Comparison of ENCODE assay signal across 1 cellular context in the genomic region with DNA sequence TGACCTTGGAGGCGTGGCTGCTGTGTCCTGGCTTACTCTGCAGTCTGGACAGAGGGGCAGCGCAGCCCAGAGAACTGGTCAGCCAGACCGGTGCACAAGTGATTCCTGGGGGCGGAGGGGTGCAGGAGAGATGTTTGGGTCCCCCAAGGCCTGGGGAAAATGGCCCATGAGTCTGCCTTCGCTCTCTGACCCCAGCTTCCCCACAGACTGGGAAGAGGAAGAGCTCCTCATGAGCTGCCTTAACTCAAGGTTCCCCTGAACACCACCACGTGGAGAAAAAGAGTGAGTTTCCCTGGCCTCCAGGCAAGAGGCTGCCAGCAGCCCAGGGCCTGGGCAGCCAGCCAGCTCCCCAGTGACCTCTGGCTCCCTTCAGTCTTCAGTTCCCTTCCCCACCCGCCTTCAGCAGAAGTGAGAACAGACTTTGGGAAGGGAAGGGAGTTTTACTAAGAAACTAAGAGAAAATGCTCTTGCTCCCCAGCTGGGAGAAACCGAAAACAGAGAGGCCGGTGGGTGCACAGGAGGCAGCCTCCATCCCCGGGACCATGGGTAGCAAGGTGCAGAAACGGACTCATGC.
TF ChIP-seq lines count a peak whose summit lies in the region.

No MANE protein-coding gene starts in this region.

TF ChIP-seq in K562, 482 proteins besides CTCF, POLR2A, EP300 and RAD21 (continued from another document and continues in another):
- TF ChIP-seq, protein P1, sequence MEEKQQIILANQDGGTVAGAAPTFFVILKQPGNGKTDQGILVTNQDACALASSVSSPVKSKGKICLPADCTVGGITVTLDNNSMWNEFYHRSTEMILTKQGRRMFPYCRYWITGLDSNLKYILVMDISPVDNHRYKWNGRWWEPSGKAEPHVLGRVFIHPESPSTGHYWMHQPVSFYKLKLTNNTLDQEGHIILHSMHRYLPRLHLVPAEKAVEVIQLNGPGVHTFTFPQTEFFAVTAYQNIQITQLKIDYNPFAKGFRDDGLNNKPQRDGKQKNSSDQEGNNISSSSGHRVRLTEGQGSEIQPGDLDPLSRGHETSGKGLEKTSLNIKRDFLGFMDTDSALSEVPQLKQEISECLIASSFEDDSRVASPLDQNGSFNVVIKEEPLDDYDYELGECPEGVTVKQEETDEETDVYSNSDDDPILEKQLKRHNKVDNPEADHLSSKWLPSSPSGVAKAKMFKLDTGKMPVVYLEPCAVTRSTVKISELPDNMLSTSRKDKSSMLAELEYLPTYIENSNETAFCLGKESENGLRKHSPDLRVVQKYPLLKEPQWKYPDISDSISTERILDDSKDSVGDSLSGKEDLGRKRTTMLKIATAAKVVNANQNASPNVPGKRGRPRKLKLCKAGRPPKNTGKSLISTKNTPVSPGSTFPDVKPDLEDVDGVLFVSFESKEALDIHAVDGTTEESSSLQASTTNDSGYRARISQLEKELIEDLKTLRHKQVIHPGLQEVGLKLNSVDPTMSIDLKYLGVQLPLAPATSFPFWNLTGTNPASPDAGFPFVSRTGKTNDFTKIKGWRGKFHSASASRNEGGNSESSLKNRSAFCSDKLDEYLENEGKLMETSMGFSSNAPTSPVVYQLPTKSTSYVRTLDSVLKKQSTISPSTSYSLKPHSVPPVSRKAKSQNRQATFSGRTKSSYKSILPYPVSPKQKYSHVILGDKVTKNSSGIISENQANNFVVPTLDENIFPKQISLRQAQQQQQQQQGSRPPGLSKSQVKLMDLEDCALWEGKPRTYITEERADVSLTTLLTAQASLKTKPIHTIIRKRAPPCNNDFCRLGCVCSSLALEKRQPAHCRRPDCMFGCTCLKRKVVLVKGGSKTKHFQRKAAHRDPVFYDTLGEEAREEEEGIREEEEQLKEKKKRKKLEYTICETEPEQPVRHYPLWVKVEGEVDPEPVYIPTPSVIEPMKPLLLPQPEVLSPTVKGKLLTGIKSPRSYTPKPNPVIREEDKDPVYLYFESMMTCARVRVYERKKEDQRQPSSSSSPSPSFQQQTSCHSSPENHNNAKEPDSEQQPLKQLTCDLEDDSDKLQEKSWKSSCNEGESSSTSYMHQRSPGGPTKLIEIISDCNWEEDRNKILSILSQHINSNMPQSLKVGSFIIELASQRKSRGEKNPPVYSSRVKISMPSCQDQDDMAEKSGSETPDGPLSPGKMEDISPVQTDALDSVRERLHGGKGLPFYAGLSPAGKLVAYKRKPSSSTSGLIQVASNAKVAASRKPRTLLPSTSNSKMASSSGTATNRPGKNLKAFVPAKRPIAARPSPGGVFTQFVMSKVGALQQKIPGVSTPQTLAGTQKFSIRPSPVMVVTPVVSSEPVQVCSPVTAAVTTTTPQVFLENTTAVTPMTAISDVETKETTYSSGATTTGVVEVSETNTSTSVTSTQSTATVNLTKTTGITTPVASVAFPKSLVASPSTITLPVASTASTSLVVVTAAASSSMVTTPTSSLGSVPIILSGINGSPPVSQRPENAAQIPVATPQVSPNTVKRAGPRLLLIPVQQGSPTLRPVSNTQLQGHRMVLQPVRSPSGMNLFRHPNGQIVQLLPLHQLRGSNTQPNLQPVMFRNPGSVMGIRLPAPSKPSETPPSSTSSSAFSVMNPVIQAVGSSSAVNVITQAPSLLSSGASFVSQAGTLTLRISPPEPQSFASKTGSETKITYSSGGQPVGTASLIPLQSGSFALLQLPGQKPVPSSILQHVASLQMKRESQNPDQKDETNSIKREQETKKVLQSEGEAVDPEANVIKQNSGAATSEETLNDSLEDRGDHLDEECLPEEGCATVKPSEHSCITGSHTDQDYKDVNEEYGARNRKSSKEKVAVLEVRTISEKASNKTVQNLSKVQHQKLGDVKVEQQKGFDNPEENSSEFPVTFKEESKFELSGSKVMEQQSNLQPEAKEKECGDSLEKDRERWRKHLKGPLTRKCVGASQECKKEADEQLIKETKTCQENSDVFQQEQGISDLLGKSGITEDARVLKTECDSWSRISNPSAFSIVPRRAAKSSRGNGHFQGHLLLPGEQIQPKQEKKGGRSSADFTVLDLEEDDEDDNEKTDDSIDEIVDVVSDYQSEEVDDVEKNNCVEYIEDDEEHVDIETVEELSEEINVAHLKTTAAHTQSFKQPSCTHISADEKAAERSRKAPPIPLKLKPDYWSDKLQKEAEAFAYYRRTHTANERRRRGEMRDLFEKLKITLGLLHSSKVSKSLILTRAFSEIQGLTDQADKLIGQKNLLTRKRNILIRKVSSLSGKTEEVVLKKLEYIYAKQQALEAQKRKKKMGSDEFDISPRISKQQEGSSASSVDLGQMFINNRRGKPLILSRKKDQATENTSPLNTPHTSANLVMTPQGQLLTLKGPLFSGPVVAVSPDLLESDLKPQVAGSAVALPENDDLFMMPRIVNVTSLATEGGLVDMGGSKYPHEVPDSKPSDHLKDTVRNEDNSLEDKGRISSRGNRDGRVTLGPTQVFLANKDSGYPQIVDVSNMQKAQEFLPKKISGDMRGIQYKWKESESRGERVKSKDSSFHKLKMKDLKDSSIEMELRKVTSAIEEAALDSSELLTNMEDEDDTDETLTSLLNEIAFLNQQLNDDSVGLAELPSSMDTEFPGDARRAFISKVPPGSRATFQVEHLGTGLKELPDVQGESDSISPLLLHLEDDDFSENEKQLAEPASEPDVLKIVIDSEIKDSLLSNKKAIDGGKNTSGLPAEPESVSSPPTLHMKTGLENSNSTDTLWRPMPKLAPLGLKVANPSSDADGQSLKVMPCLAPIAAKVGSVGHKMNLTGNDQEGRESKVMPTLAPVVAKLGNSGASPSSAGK (IDR thresholded peaks at IDR 0.05): peak; percentile 58; the same call in 1 of the 2 replicates
- peak; percentile 69; the same call in 1 of the 2 replicates for TF ChIP-seq ZNF583 (CRISPR knock-in tag; IDR thresholded peaks at IDR 0.05)
- peak in 1 of 2 experiments; percentile 58; a peak in 1 of 4 replicates for TF ChIP-seq SIN3A (IDR thresholded peaks at IDR 0.05; ENCODE audit: borderline replicate concordance in 2 of 2, control insufficient read depth in 1 of 2, low read depth in 2 of 2, low read length in 2 of 2)
- TF ChIP-seq SMARCA4 (IDR thresholded peaks at IDR 0.05): no peak
- TF ChIP-seq SMAD4 (CRISPR knock-in tag; conservative IDR thresholded peaks at IDR 0.05): peak; percentile 60; the same call in 1 of the 2 replicates
- TF ChIP-seq, protein P2, sequence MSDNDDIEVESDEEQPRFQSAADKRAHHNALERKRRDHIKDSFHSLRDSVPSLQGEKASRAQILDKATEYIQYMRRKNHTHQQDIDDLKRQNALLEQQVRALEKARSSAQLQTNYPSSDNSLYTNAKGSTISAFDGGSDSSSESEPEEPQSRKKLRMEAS (CRISPR knock-in tag; IDR thresholded peaks at IDR 0.05): peak; percentile 84
- TF ChIP-seq, protein P3, sequence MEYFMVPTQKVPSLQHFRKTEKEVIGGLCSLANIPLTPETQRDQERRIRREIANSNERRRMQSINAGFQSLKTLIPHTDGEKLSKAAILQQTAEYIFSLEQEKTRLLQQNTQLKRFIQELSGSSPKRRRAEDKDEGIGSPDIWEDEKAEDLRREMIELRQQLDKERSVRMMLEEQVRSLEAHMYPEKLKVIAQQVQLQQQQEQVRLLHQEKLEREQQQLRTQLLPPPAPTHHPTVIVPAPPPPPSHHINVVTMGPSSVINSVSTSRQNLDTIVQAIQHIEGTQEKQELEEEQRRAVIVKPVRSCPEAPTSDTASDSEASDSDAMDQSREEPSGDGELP (CRISPR knock-in tag; IDR thresholded peaks at IDR 0.05; ENCODE audit: borderline replicate concordance): peak; percentile 54; the same call in 1 of the 2 replicates
- TF ChIP-seq, protein P4, sequence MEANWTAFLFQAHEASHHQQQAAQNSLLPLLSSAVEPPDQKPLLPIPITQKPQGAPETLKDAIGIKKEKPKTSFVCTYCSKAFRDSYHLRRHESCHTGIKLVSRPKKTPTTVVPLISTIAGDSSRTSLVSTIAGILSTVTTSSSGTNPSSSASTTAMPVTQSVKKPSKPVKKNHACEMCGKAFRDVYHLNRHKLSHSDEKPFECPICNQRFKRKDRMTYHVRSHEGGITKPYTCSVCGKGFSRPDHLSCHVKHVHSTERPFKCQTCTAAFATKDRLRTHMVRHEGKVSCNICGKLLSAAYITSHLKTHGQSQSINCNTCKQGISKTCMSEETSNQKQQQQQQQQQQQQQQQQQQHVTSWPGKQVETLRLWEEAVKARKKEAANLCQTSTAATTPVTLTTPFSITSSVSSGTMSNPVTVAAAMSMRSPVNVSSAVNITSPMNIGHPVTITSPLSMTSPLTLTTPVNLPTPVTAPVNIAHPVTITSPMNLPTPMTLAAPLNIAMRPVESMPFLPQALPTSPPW (CRISPR knock-in tag; IDR thresholded peaks at IDR 0.05): peak; percentile 34; the same call in 1 of the 2 replicates
- TF ChIP-seq PHF8 (IDR thresholded peaks at IDR 0.05; ENCODE audit: borderline replicate concordance, low read length): 0 out of 2 replicates have a peak, but pooled peaks have one; percentile 14
- no peak for TF ChIP-seq NR2C2 (CRISPR knock-in tag; IDR thresholded peaks at IDR 0.05)
- peak; percentile 85 for TF ChIP-seq NR2C2 (tag; IDR thresholded peaks at IDR 0.05)
- TF ChIP-seq ZNF589 (CRISPR knock-in tag; IDR thresholded peaks at IDR 0.05; ENCODE audit: low read depth): 0 out of 2 replicates have a peak, but pooled peaks have one; percentile 54
- no peak for TF ChIP-seq FOXK2 (conservative IDR thresholded peaks at IDR 0.05 in 1 of 2, IDR thresholded peaks at IDR 0.05 in 1 of 2; ENCODE audit: low read depth in 2 of 2)
- TF ChIP-seq, protein P5, sequence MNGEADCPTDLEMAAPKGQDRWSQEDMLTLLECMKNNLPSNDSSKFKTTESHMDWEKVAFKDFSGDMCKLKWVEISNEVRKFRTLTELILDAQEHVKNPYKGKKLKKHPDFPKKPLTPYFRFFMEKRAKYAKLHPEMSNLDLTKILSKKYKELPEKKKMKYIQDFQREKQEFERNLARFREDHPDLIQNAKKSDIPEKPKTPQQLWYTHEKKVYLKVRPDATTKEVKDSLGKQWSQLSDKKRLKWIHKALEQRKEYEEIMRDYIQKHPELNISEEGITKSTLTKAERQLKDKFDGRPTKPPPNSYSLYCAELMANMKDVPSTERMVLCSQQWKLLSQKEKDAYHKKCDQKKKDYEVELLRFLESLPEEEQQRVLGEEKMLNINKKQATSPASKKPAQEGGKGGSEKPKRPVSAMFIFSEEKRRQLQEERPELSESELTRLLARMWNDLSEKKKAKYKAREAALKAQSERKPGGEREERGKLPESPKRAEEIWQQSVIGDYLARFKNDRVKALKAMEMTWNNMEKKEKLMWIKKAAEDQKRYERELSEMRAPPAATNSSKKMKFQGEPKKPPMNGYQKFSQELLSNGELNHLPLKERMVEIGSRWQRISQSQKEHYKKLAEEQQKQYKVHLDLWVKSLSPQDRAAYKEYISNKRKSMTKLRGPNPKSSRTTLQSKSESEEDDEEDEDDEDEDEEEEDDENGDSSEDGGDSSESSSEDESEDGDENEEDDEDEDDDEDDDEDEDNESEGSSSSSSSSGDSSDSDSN (IDR thresholded peaks at IDR 0.05; ENCODE audit: borderline replicate concordance in 1 of 2, low read depth in 2 of 2, low read length in 2 of 2): peak in 1 of 2 experiments; percentile 96; a peak in 3 of 4 replicates
- TF ChIP-seq, protein P6, sequence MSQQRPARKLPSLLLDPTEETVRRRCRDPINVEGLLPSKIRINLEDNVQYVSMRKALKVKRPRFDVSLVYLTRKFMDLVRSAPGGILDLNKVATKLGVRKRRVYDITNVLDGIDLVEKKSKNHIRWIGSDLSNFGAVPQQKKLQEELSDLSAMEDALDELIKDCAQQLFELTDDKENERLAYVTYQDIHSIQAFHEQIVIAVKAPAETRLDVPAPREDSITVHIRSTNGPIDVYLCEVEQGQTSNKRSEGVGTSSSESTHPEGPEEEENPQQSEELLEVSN (IDR thresholded peaks at IDR 0.05; ENCODE audit: borderline replicate concordance in 1 of 2, extremely low read depth in 1 of 2, insufficient read depth in 1 of 2, insufficient read length in 1 of 2, low read depth in 1 of 2, low read length in 1 of 2, poor library complexity in 1 of 2, severe bottlenecking in 1 of 2): peak in 1 of 2 experiments; percentile 68
- TF ChIP-seq DMBX1 (CRISPR knock-in tag; IDR thresholded peaks at IDR 0.05; ENCODE audit: borderline replicate concordance): peak; percentile 70; the same call in 1 of the 2 replicates
- no peak for TF ChIP-seq NR4A1 (CRISPR knock-in tag; IDR thresholded peaks at IDR 0.05)
- TF ChIP-seq NR4A1 (tag; IDR thresholded peaks at IDR 0.05): peak; percentile 23; the same call in 1 of the 2 replicates
- TF ChIP-seq NR2C1 (IDR thresholded peaks at IDR 0.05): peak; percentile 66
- peak; percentile 67 for TF ChIP-seq NR2C1 (tag; IDR thresholded peaks at IDR 0.05)
- no peak for TF ChIP-seq COPS2 (conservative IDR thresholded peaks at IDR 0.05)
- peak; percentile 57; the same call in 1 of the 2 replicates for TF ChIP-seq EP400 (IDR thresholded peaks at IDR 0.05)
- TF ChIP-seq, protein P7, sequence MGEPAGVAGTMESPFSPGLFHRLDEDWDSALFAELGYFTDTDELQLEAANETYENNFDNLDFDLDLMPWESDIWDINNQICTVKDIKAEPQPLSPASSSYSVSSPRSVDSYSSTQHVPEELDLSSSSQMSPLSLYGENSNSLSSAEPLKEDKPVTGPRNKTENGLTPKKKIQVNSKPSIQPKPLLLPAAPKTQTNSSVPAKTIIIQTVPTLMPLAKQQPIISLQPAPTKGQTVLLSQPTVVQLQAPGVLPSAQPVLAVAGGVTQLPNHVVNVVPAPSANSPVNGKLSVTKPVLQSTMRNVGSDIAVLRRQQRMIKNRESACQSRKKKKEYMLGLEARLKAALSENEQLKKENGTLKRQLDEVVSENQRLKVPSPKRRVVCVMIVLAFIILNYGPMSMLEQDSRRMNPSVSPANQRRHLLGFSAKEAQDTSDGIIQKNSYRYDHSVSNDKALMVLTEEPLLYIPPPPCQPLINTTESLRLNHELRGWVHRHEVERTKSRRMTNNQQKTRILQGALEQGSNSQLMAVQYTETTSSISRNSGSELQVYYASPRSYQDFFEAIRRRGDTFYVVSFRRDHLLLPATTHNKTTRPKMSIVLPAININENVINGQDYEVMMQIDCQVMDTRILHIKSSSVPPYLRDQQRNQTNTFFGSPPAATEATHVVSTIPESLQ (CRISPR knock-in tag; IDR thresholded peaks at IDR 0.05): 0 out of 2 replicates have a peak, but pooled peaks have one; percentile 20
- 0 out of 2 replicates have a peak, but pooled peaks have one; percentile 32 for TF ChIP-seq MTA3 (IDR thresholded peaks at IDR 0.05; ENCODE audit: borderline replicate concordance)
- TF ChIP-seq, protein P8, sequence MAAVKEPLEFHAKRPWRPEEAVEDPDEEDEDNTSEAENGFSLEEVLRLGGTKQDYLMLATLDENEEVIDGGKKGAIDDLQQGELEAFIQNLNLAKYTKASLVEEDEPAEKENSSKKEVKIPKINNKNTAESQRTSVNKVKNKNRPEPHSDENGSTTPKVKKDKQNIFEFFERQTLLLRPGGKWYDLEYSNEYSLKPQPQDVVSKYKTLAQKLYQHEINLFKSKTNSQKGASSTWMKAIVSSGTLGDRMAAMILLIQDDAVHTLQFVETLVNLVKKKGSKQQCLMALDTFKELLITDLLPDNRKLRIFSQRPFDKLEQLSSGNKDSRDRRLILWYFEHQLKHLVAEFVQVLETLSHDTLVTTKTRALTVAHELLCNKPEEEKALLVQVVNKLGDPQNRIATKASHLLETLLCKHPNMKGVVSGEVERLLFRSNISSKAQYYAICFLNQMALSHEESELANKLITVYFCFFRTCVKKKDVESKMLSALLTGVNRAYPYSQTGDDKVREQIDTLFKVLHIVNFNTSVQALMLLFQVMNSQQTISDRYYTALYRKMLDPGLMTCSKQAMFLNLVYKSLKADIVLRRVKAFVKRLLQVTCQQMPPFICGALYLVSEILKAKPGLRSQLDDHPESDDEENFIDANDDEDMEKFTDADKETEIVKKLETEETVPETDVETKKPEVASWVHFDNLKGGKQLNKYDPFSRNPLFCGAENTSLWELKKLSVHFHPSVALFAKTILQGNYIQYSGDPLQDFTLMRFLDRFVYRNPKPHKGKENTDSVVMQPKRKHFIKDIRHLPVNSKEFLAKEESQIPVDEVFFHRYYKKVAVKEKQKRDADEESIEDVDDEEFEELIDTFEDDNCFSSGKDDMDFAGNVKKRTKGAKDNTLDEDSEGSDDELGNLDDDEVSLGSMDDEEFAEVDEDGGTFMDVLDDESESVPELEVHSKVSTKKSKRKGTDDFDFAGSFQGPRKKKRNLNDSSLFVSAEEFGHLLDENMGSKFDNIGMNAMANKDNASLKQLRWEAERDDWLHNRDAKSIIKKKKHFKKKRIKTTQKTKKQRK (IDR thresholded peaks at IDR 0.05; ENCODE audit: borderline replicate concordance, low read depth, low read length): no peak
- no peak for TF ChIP-seq KAT7 (CRISPR knock-in tag; IDR thresholded peaks at IDR 0.05; ENCODE audit: borderline replicate concordance)
- no peak for TF ChIP-seq RUNX1 (IDR thresholded peaks at IDR 0.05; ENCODE audit: low read depth)
